Comparison of ENCODE assay signal across 17 cellular contexts in the genomic region with DNA sequence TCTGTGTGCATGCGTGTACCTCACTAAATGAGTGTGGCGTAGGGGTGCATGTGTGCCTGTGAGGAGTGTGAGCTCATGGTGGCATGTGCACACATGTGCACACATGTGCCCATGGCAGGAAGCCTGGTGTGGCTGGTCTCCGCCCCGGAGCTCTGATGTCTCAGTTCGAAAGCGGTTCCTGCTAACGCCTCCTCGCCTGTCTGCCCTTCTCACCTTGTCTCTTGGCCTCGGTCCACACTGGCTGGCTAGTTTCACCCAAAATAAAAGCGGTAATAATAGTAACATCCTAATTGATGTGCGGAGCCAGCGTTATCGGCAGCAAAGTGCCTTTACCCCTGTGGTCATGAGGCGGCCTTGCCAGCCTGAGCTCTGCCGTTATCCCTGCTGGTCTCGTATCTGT.
"Had no signal": no experiment of that assay in that cellular context is flagged by ENCODE, and none has a peak within 500 bp of the region (broad histone marks: within the 10 kb centered on the region; RNA-seq: fewer than 3 reads in every experiment).

No MANE protein-coding gene starts in this region.

- H3K36me3 Mint-ChIP-seq: naive B cell had no signal

- H3K27me3 ChIP-seq: dorsolateral prefrontal cortex, ovary, right atrium auricular region, transverse colon had no signal

- H3K9me3 ChIP-seq: heart left ventricle, ovary, right atrium auricular region, stomach, thoracic aorta, transverse colon had no signal

- H3K27ac ChIP-seq: heart left ventricle, ovary, right atrium auricular region, stomach, thoracic aorta, transverse colon had no signal

- H3K4me3 Mint-ChIP-seq: naive B cell, nephron had no signal

- ATAC-seq: heart left ventricle had no signal

- H3K9me3 Mint-ChIP-seq: naive B cell, nephron had no signal

- H3K36me3 ChIP-seq: heart left ventricle, ovary, right atrium auricular region, stomach, thoracic aorta, transverse colon had no signal

- H3K4me1 ChIP-seq: heart left ventricle, right atrium auricular region had no signal

- DNase-seq: cortex of kidney; dorsolateral prefrontal cortex; effector CD8-positive, alpha-beta T cell; heart left ventricle; hippocampal formation; mesendoderm; naive B cell; nucleus accumbens; ovary; small intestine; stimulated activated CD4-positive, alpha-beta T cell treated with anti-CD3 and anti-CD28 coated beads, Interleukin-12 subunit alpha, Interleukin-12 subunit beta, amount 100 ng/mL, for 4 hours; stimulated activated naive CD4-positive, alpha-beta T cell; stomach; transverse colon had no signal

- H3K4me3 ChIP-seq: dorsolateral prefrontal cortex, heart left ventricle, ovary, right atrium auricular region, stomach, thoracic aorta, transverse colon had no signal
